1 cellular context compared by ENCODE assay signal in genomic region chr2:20617892-20618467, GRCh38.
TF ChIP-seq lines count a peak whose summit lies in the region.

No MANE protein-coding gene starts in this region.

TF ChIP-seq in H1, 55 proteins besides CTCF, POLR2A, EP300 and RAD21:
- TF ChIP-seq TEAD4 (IDR thresholded peaks at IDR 0.05; ENCODE audit: low read depth, low read length), result no peak
- no peak for TF ChIP-seq E2F6 (IDR thresholded peaks at IDR 0.05)
- TF ChIP-seq SRF (IDR thresholded peaks at IDR 0.05; ENCODE audit: low read depth, low read length), result no peak
- no peak for TF ChIP-seq POU5F1 (IDR thresholded peaks at IDR 0.05; ENCODE audit: low read depth, low read length)
- no peak for TF ChIP-seq MAFK (IDR thresholded peaks at IDR 0.05; ENCODE audit: low read depth, low read length)
- no peak for TF ChIP-seq BRCA1 (IDR thresholded peaks at IDR 0.05; ENCODE audit: low read depth, low read length)
- TF ChIP-seq JUND (IDR thresholded peaks at IDR 0.05; ENCODE audit: low read length), result no peak
TF ChIP-seq in H1: peak in this region for 0.
